Comparison of ENCODE assay signal across 27 cellular contexts in the genomic region with DNA sequence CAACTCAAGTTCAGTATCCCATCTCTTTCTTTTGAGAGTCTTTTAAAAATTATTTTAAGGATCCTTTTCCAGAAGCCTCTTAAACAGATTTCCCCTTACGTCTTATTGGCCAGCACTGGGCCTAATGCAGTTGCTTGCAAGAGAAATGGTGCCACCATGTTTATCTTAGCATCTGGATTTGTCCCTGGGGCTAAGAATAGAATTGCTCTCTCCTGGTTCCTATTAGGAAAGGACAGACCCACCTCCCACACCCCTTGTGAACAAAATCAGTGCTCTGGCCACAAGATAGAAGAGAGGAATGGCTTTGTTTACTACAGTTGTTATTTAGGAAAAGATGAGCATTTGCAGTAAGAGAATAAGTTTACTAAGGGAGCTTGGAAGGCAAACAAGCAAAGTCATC.
"Had no signal": no experiment of that assay in that cellular context is flagged by ENCODE, and none has a peak within 500 bp of the region (broad histone marks: within the 10 kb centered on the region; RNA-seq: fewer than 3 reads in every experiment).

No MANE protein-coding gene starts in this region.

- H3K9me3 ChIP-seq: ascending aorta, body of pancreas, Peyer's patch, SJCRH30 had no signal

- H3K27ac ChIP-seq: ascending aorta, body of pancreas, Peyer's patch, RWPE1, SJCRH30 had no signal

- H3K27me3 Mint-ChIP-seq: activated CD4-positive, alpha-beta memory T cell treated with anti-CD3 and anti-CD28 coated beads for 36 hours; activated CD4-positive, alpha-beta T cell treated with anti-CD3 and anti-CD28 coated beads, Interleukin-2, amount 10 ng/mL, durations not matched to agents 7 days and 5 days; activated naive CD8-positive, alpha-beta T cell treated with anti-CD3 and anti-CD28 coated beads, Interleukin-2, amount 50 U/mL, for 24 hours; T-helper 17 cell had no signal

- H3K27me3 ChIP-seq: ascending aorta, body of pancreas, Peyer's patch, SJCRH30 had no signal

- H3K27ac Mint-ChIP-seq: activated CD4-positive, alpha-beta memory T cell treated with anti-CD3 and anti-CD28 coated beads for 36 hours; activated CD4-positive, alpha-beta T cell treated with anti-CD3 and anti-CD28 coated beads, Interleukin-2, amount 10 ng/mL, durations not matched to agents 7 days and 5 days; activated naive CD4-positive, alpha-beta T cell treated with anti-CD3 and anti-CD28 coated beads, Interleukin-2, amount 50 U/mL, for 72 hours; activated naive CD8-positive, alpha-beta T cell treated with anti-CD3 and anti-CD28 coated beads, Interleukin-2, amount 50 U/mL, for 24 hours; T-helper 17 cell had no signal

- H3K4me3 Mint-ChIP-seq: activated CD4-positive, alpha-beta memory T cell treated with anti-CD3 and anti-CD28 coated beads for 36 hours; activated CD4-positive, alpha-beta T cell treated with anti-CD3 and anti-CD28 coated beads, Interleukin-2, amount 10 ng/mL, durations not matched to agents 7 days and 5 days; activated naive CD8-positive, alpha-beta T cell treated with anti-CD3 and anti-CD28 coated beads, Interleukin-2, amount 50 U/mL, for 24 hours; activated T-cell treated with anti-CD3 and anti-CD28 coated beads, Interleukin-2, amount 50 U/mL, for 4 hours; T-helper 17 cell had no signal

- H3K4me3 ChIP-seq: ascending aorta, body of pancreas, Peyer's patch, SJCRH30 had no signal

- H3K9me3 Mint-ChIP-seq: activated CD4-positive, alpha-beta memory T cell treated with anti-CD3 and anti-CD28 coated beads for 36 hours; activated CD4-positive, alpha-beta T cell treated with anti-CD3 and anti-CD28 coated beads, Interleukin-2, amount 10 ng/mL, durations not matched to agents 7 days and 5 days; activated naive CD8-positive, alpha-beta T cell treated with anti-CD3 and anti-CD28 coated beads, Interleukin-2, amount 50 U/mL, for 24 hours; activated T-cell treated with anti-CD3 and anti-CD28 coated beads, Interleukin-2, amount 50 U/mL, for 4 hours had no signal

- H3K4me1 ChIP-seq: body of pancreas had no signal

- H3K4me1 Mint-ChIP-seq: activated CD4-positive, alpha-beta T cell treated with anti-CD3 and anti-CD28 coated beads, Interleukin-2, amount 10 ng/mL, durations not matched to agents 7 days and 5 days; activated naive CD8-positive, alpha-beta T cell treated with anti-CD3 and anti-CD28 coated beads, Interleukin-2, amount 50 U/mL, for 24 hours had no signal

- DNase-seq: activated CD4-positive, alpha-beta memory T cell treated with anti-CD3 and anti-CD28 coated beads for 36 hours; activated CD4-positive, alpha-beta T cell treated with anti-CD3 and anti-CD28 coated beads, Interleukin-2, amount 10 ng/mL, durations not matched to agents 7 days and 5 days; activated CD4-positive, CD25-positive, alpha-beta regulatory T cell; activated CD8-positive, alpha-beta memory T cell treated with anti-CD3 and anti-CD28 coated beads for 24 hours; activated effector memory CD4-positive, alpha-beta T cell treated with anti-CD3 and anti-CD28 coated beads, Interleukin-2, amount 50 U/mL, for 16 hours; activated naive CD4-positive, alpha-beta T cell treated with Interleukin-2 at 50 U/mL for 16 hours; activated naive CD8-positive, alpha-beta T cell treated with anti-CD3 and anti-CD28 coated beads, Interleukin-2, amount 50 U/mL, for 24 hours; activated T-cell treated with anti-CD3 and anti-CD28 coated beads, Interleukin-2, amount 50 U/mL, for 4 hours; amniotic stem cell; body of pancreas; Kasumi-1; KBM-7; NCI-H1092; NCI-H1417; NCI-H1930; NCI-H2171 treated with DMSO at 0.1 percent for 48 hours; NCI-H345; NCI-H510A; NCI-H526 treated with DMSO at 0.1 percent for 48 hours; Peyer's patch; Right ventricle myocardium superior; SJCRH30; T-helper 17 cell; T-helper 9 cell had no signal
